7 cellular contexts compared by ENCODE assay signal in the genomic region with DNA sequence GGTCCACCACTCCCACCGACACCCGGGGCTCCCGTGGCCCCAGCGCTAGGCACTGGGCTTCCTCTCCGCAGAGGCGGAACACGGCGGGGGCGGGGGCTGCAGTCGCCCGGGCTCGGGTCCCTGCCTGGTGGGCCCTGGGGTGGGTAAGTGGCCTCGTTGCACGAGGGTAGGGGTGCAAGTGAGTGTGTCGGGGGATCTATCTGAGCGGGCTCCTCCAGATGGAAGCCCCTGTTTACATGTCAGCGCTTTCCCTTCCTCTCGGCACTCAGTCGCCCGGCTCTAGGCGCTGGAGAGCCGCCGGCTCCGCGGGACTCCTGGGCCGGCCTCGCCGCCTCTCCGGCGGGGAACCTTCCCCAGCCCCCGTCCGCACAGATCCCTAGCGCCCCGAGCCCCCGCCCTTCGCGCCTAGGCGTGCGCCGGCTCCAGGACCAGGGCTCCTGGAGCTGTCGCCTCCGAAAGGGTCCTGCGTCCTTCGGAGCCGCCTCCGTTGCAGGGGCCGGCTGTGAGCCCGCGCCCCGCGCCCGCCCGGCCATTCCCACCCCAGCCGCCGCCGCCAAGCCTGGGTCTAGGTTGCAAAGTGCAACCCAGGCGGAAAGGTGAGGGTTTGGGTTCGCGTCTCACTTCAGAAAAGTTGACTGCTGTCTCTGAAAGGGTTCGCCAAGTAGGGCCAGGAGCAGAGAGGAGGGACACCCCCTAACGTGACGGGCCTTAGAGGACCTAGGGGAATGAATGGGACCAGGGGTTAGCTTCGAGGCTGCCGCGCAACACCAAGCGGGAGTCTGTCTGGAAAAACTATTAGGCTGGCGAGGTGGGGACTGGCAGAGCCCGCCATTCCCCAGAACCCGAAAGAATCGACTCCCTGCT. TPM values are rescaled to one million over a fixed set of nuclear protein-coding genes. Genes with fewer than 3 reads are reported as not detected.
DNase-seq lines count a peak whose midpoint lies in the region; ATAC-seq and TF ChIP-seq lines count a peak whose summit lies in the region.

No MANE protein-coding gene starts in this region.

- no peaks in the 10 kb centered on the region for H3K9me3 ChIP-seq in heart right ventricle

- peak overlapping the region; percentile 83 for H3K27ac Mint-ChIP-seq in activated T-helper 17 cell treated with anti-CD3 and anti-CD28 coated beads, Interleukin-2, amount 50 U/mL, for 72 hours

- peaks cover 0 to 12% (median 0%) of the 10 kb centered on the region in 9 donors for H3K36me3 ChIP-seq in heart right ventricle

- H3K27me3 Mint-ChIP-seq in activated T-helper 17 cell treated with anti-CD3 and anti-CD28 coated beads, Interleukin-2, amount 50 U/mL, for 72 hours = no peaks in the 10 kb centered on the region

- H3K27ac ChIP-seq in heart right ventricle = peak overlapping the region; percentile 86 to 99 (median 95)

- peaks cover 41% of the 10 kb centered on the region for H3K36me3 Mint-ChIP-seq in activated T-helper 17 cell treated with anti-CD3 and anti-CD28 coated beads, Interleukin-2, amount 50 U/mL, for 72 hours (ENCODE audit: low read depth)

- 3% methylated on average over 69 to 70 of the region's 70 CpGs for WGBS in heart right ventricle, 2 donors

- intact Hi-C loops in heart right ventricle (cut with DNase I) = loop anchor here in 5 of 10 donors (5.0 to 10.0 kb wide), 6 partner anchors 32 to 137 kb away; no protein-coding TSS in a partner anchor

- H3K4me3 Mint-ChIP-seq in activated T-helper 17 cell treated with anti-CD3 and anti-CD28 coated beads, Interleukin-2, amount 50 U/mL, for 72 hours = peak overlapping the region; percentile 82

- H3K9me3 Mint-ChIP-seq in activated T-helper 17 cell treated with anti-CD3 and anti-CD28 coated beads, Interleukin-2, amount 50 U/mL, for 72 hours = no peaks in the 10 kb centered on the region

- peaks cover 10 to 84% (median 34%) of the 10 kb centered on the region in 9 donors for H3K4me1 ChIP-seq in heart right ventricle

- peaks cover 0 to 18% (median 10%) of the 10 kb centered on the region in 7 donors for H3K27me3 ChIP-seq in heart right ventricle

- TF ChIP-seq CTCF in heart right ventricle (IDR thresholded peaks at IDR 0.05) = no peak

- H3K4me1 Mint-ChIP-seq in activated T-helper 17 cell treated with anti-CD3 and anti-CD28 coated beads, Interleukin-2, amount 50 U/mL, for 72 hours = peaks cover 29% of the 10 kb centered on the region

- ATAC-seq in GM19324 (IDR thresholded peaks at IDR 0.05; ENCODE audit: low FRiP score, unreplicated experiment) = peak; percentile 29
- ATAC-seq in HG03432 (IDR thresholded peaks at IDR 0.05; ENCODE audit: unreplicated experiment) = peak; percentile 28
- ATAC-seq in activated T-helper 17 cell treated with anti-CD3 and anti-CD28 coated beads, Interleukin-2, amount 50 U/mL, for 72 hours (replicated peaks) = peak; percentile 48
- ATAC-seq in heart right ventricle = peak in 4 of 8 donors; percentile 12 to 28 (median 21)

- H3K4me3 ChIP-seq in heart right ventricle (peak overlapping the region; percentile 72 to 92 (median 87)), skeletal muscle cell (ENCODE audit: low read depth, low read length) (peak overlapping the region; percentile 72)

- DNase-seq in heart right ventricle = peak in 1 of 2 donors; percentile 49
- DNase-seq in skeletal muscle cell (ENCODE audit: low read depth) = no peak
- no peak for DNase-seq in hypothalamus (lab: John Stamatoyannopoulos, UW)
- DNase-seq in AG08395 (ENCODE audit: low spot score) = no peak

RNA-seq across cellular contexts. Expression of a gene that starts 1.0 kb away (rescaled TPM):
- total RNA-seq in activated T-helper 17 cell treated with anti-CD3 and anti-CD28 coated beads, Interleukin-2, amount 50 U/mL, for 72 hours = 10 to 100 TPM; 55.6 to 73.4 TPM
- 10 to 100 TPM; 11.7 to 33.3 (median 17.2) TPM for total RNA-seq in heart right ventricle
- 10 to 100 TPM; 11.4 to 12.1 TPM for polyA plus RNA-seq in heart right ventricle
